ENCODE assay signal across 25 cellular contexts in genomic region chr19:51141181-51141580, GRCh38. TPM values are rescaled to one million over a fixed set of nuclear protein-coding genes. Genes with fewer than 3 reads are reported as not detected.
DNase-seq lines count a peak whose midpoint lies in the region; ATAC-seq and TF ChIP-seq lines count a peak whose summit lies in the region.
"Had no signal": no experiment of that assay in that cellular context is flagged by ENCODE, and none has a peak within 500 bp of the region (broad histone marks: within the 10 kb centered on the region; RNA-seq: fewer than 3 reads in every experiment).

No MANE protein-coding gene starts in this region.

- H3K23ac ChIP-seq in mesenchymal stem cell (ENCODE audit: low read length in 2 of 2), result no peak overlapping the region

- DNase-seq in activated CD8-positive, alpha-beta memory T cell treated with anti-CD3 and anti-CD28 coated beads, Interleukin-2, amount 50 U/mL, for 48 hours, result peak; percentile 13
- DNase-seq in activated CD8-positive, alpha-beta memory T cell treated with anti-CD3 and anti-CD28 coated beads, Interleukin-2, amount 10 ng/mL, durations not matched to agents 7 days and 5 days, result no peak
- no peak for DNase-seq in effector memory CD8-positive, alpha-beta T cell
- DNase-seq in mesenchymal stem cell (no peak), progenitor cell of endocrine pancreas (ENCODE audit: low spot score, unreplicated experiment) (no peak)
- DNase-seq in stimulated activated effector memory CD8-positive, alpha-beta T cell treated with anti-CD3 and anti-CD28 coated beads, Interleukin-12 subunit alpha, Interleukin-12 subunit beta, amount 100 ng/mL, for 72 hours (ENCODE audit: low spot score in 2 of 2), result no peak
- no peak for DNase-seq in stimulated activated naive CD4-positive, alpha-beta T cell (lab: John Stamatoyannopoulos, UW)
- DNase-seq: 8988T; COR-L47; DND-41; GM23248; Karpas-422; MV-4-11; NCI-H1105 treated with DMSO at 0.1 percent for 48 hours; NCI-H2081; NCI-H2171; NCI-H345; NCI-H524; NCI-H774; NK-92 treated with Interleukin-12 subunit alpha and Interleukin-12 subunit beta, amount 100 ng/mL, for 24 hours; SIG-M5 had no signal

- H3K4me1 ChIP-seq in mesenchymal stem cell (ENCODE audit: control insufficient read depth, insufficient read depth, low read depth, low read length), result no peaks in the 10 kb centered on the region

- no peaks in the 10 kb centered on the region for H3K9me3 ChIP-seq in mesenchymal stem cell (ENCODE audit: control insufficient read depth, low read length)

- no peak overlapping the region for H3K27ac ChIP-seq in mesenchymal stem cell (ENCODE audit: low read length, poor library complexity, severe bottlenecking)
- H3K27ac ChIP-seq: GM23248, RWPE1 had no signal

- H3K4me2 ChIP-seq in mesenchymal stem cell (ENCODE audit: low read length, poor library complexity, severe bottlenecking), result no peak overlapping the region

- no peaks in the 10 kb centered on the region for H3K9me3 Mint-ChIP-seq in activated CD8-positive, alpha-beta memory T cell treated with anti-CD3 and anti-CD28 coated beads, Interleukin-2, amount 10 ng/mL, durations not matched to agents 7 days and 5 days (ENCODE audit: low read depth)
- no peaks in the 10 kb centered on the region for H3K9me3 Mint-ChIP-seq in effector memory CD8-positive, alpha-beta T cell
- no peaks in the 10 kb centered on the region for H3K9me3 Mint-ChIP-seq in stimulated activated effector memory CD8-positive, alpha-beta T cell treated with anti-CD3 and anti-CD28 coated beads, Interleukin-12 subunit alpha, Interleukin-12 subunit beta, amount 100 ng/mL, for 72 hours
- no peaks in the 10 kb centered on the region for H3K9me3 Mint-ChIP-seq in progenitor cell of endocrine pancreas (ENCODE audit: low read depth)

- no peak overlapping the region for H2BK12ac ChIP-seq in mesenchymal stem cell (ENCODE audit: low read length in 2 of 2)

- no peaks in the 10 kb centered on the region for H3K79me1 ChIP-seq in mesenchymal stem cell (replicated peaks; ENCODE audit: low read length, poor library complexity, severe bottlenecking)

- H3K18ac ChIP-seq in mesenchymal stem cell (ENCODE audit: low read depth in 1 of 2, low read length in 2 of 2), result no peak overlapping the region

- H3K9ac ChIP-seq in mesenchymal stem cell (ENCODE audit: low read length), result no peak overlapping the region
- H3K9ac ChIP-seq: GM23248 had no signal

- H2AFZ ChIP-seq in mesenchymal stem cell (ENCODE audit: low read depth, low read length), result no peak overlapping the region
- H2AFZ ChIP-seq: GM23248 had no signal

- no peak for TF ChIP-seq CTCF in progenitor cell of endocrine pancreas (IDR thresholded peaks at IDR 0.05; ENCODE audit: unreplicated experiment)

- H4K8ac ChIP-seq in mesenchymal stem cell (ENCODE audit: low read length), result no peak overlapping the region

- H3K14ac ChIP-seq in mesenchymal stem cell (ENCODE audit: low read length in 2 of 2), result no peak overlapping the region

- H2BK120ac ChIP-seq in mesenchymal stem cell (ENCODE audit: low read depth, low read length), result no peak overlapping the region

- H3K36me3 Mint-ChIP-seq in activated CD8-positive, alpha-beta memory T cell treated with anti-CD3 and anti-CD28 coated beads, Interleukin-2, amount 10 ng/mL, durations not matched to agents 7 days and 5 days, result no peaks in the 10 kb centered on the region
- H3K36me3 Mint-ChIP-seq in effector memory CD8-positive, alpha-beta T cell (ENCODE audit: insufficient read depth), result no peaks in the 10 kb centered on the region
- H3K36me3 Mint-ChIP-seq in stimulated activated effector memory CD8-positive, alpha-beta T cell treated with anti-CD3 and anti-CD28 coated beads, Interleukin-12 subunit alpha, Interleukin-12 subunit beta, amount 100 ng/mL, for 72 hours, result no peaks in the 10 kb centered on the region
- H3K36me3 Mint-ChIP-seq in progenitor cell of endocrine pancreas (ENCODE audit: insufficient read depth), result no peaks in the 10 kb centered on the region

- CTCF ChIA-PET in activated CD8-positive, alpha-beta memory T cell treated with anti-CD3 and anti-CD28 coated beads, Interleukin-2, amount 10 ng/mL, durations not matched to agents 7 days and 5 days (lab: Charles Lee), result no interaction called here

- H3K4me3 ChIP-seq in mesenchymal stem cell (ENCODE audit: insufficient read depth in 1 of 2, low read depth in 1 of 2, low read length in 2 of 2), result no peak overlapping the region
- H3K4me3 ChIP-seq: GM12878, GM23248 had no signal

- H2AK5ac ChIP-seq in mesenchymal stem cell (ENCODE audit: low read length, severe bottlenecking), result no peak overlapping the region

- peaks cover 0 to 58% of the 10 kb centered on the region in 2 experiments for H3K27me3 ChIP-seq in mesenchymal stem cell (ENCODE audit: control insufficient read depth in 1 of 2, insufficient read depth in 1 of 2, low read length in 2 of 2)

- no peaks in the 10 kb centered on the region for H3K36me3 ChIP-seq in mesenchymal stem cell (ENCODE audit: control insufficient read depth in 1 of 2, insufficient read depth in 2 of 2, low read depth in 1 of 2, low read length in 2 of 2)

- no peak overlapping the region for H3K4ac ChIP-seq in mesenchymal stem cell (ENCODE audit: low read depth in 1 of 2, low read length in 2 of 2)

- peaks cover 4% of the 10 kb centered on the region for H3K4me1 Mint-ChIP-seq in activated CD8-positive, alpha-beta memory T cell treated with anti-CD3 and anti-CD28 coated beads, Interleukin-2, amount 10 ng/mL, durations not matched to agents 7 days and 5 days
- H3K4me1 Mint-ChIP-seq in effector memory CD8-positive, alpha-beta T cell (ENCODE audit: low read depth in 2 of 2), result peaks cover 32 to 54% of the 10 kb centered on the region in 2 donors
- H3K4me1 Mint-ChIP-seq in stimulated activated effector memory CD8-positive, alpha-beta T cell treated with anti-CD3 and anti-CD28 coated beads, Interleukin-12 subunit alpha, Interleukin-12 subunit beta, amount 100 ng/mL, for 72 hours, result peaks cover 43% of the 10 kb centered on the region
- H3K4me1 Mint-ChIP-seq in progenitor cell of endocrine pancreas (ENCODE audit: low read depth), result no peaks in the 10 kb centered on the region

- H2BK5ac ChIP-seq in mesenchymal stem cell (ENCODE audit: low read depth, low read length, poor library complexity, severe bottlenecking), result no peak overlapping the region

- peaks cover 40% of the 10 kb centered on the region for H3K27me3 Mint-ChIP-seq in activated CD8-positive, alpha-beta memory T cell treated with anti-CD3 and anti-CD28 coated beads, Interleukin-2, amount 10 ng/mL, durations not matched to agents 7 days and 5 days
- peaks cover 0 to 10% of the 10 kb centered on the region in 2 donors for H3K27me3 Mint-ChIP-seq in effector memory CD8-positive, alpha-beta T cell
- H3K27me3 Mint-ChIP-seq in progenitor cell of endocrine pancreas, result peaks cover 27% of the 10 kb centered on the region

- peak overlapping the region; percentile 87 for H4K91ac ChIP-seq in mesenchymal stem cell (ENCODE audit: low read length)

- H2BK15ac ChIP-seq in mesenchymal stem cell (ENCODE audit: low read depth, poor library complexity, severe bottlenecking), result no peak overlapping the region

- 91% methylated on average over 6 of the region's 6 CpGs for WGBS in mesenchymal stem cell

- no peak for ATAC-seq in activated CD8-positive, alpha-beta memory T cell treated with anti-CD3 and anti-CD28 coated beads, Interleukin-2, amount 10 ng/mL, durations not matched to agents 7 days and 5 days
- ATAC-seq in effector memory CD8-positive, alpha-beta T cell (replicated peaks), result no peak
- ATAC-seq in stimulated activated effector memory CD8-positive, alpha-beta T cell treated with anti-CD3 and anti-CD28 coated beads, Interleukin-12 subunit alpha, Interleukin-12 subunit beta, amount 100 ng/mL, for 72 hours, result no peak
- no peak for ATAC-seq in GM18909 (IDR thresholded peaks at IDR 0.05; ENCODE audit: poor library complexity, unreplicated experiment)
- ATAC-seq: GM12878 had no signal

- H3K4me3 Mint-ChIP-seq in activated CD8-positive, alpha-beta memory T cell treated with anti-CD3 and anti-CD28 coated beads, Interleukin-2, amount 10 ng/mL, durations not matched to agents 7 days and 5 days, result no peak overlapping the region
- no peak overlapping the region for H3K4me3 Mint-ChIP-seq in effector memory CD8-positive, alpha-beta T cell
- no peak overlapping the region for H3K4me3 Mint-ChIP-seq in stimulated activated effector memory CD8-positive, alpha-beta T cell treated with anti-CD3 and anti-CD28 coated beads, Interleukin-12 subunit alpha, Interleukin-12 subunit beta, amount 100 ng/mL, for 72 hours
- H3K4me3 Mint-ChIP-seq in progenitor cell of endocrine pancreas (ENCODE audit: low read depth), result no peak overlapping the region

- H3K27ac Mint-ChIP-seq in activated CD8-positive, alpha-beta memory T cell treated with anti-CD3 and anti-CD28 coated beads, Interleukin-2, amount 10 ng/mL, durations not matched to agents 7 days and 5 days, result no peak overlapping the region
- H3K27ac Mint-ChIP-seq in effector memory CD8-positive, alpha-beta T cell, result peak overlapping the region; percentile 13 to 68
- H3K27ac Mint-ChIP-seq in stimulated activated effector memory CD8-positive, alpha-beta T cell treated with anti-CD3 and anti-CD28 coated beads, Interleukin-12 subunit alpha, Interleukin-12 subunit beta, amount 100 ng/mL, for 72 hours, result peak overlapping the region; percentile 23
- H3K27ac Mint-ChIP-seq in progenitor cell of endocrine pancreas, result no peak overlapping the region

RNA-seq across cellular contexts. Expression of gene SIGLEC7, which starts 0.9 kb away (rescaled TPM):
- total RNA-seq in activated CD8-positive, alpha-beta memory T cell treated with anti-CD3 and anti-CD28 coated beads, Interleukin-2, amount 10 ng/mL, durations not matched to agents 7 days and 5 days, result not detected
- polyA plus RNA-seq in mesenchymal stem cell (2013, experiment 1 of 2), result 0.18 TPM
- 0.14 TPM for polyA plus RNA-seq in mesenchymal stem cell (2013, experiment 2 of 2)
- not detected in 2 replicates for total RNA-seq in progenitor cell of endocrine pancreas
- total RNA-seq: GM12878, GM23248, M059J had no signal
- polyA plus RNA-seq: GM23248 had no signal

RNA-seq across cellular contexts. Expression of gene SIGLEC9, which starts 16.5 kb away (rescaled TPM):
- under 1 TPM in 1 of 2 experiments, not detected in 1; 0.26 TPM for total RNA-seq in activated CD8-positive, alpha-beta memory T cell treated with anti-CD3 and anti-CD28 coated beads, Interleukin-2, amount 10 ng/mL, durations not matched to agents 7 days and 5 days
- polyA plus RNA-seq in mesenchymal stem cell (2013, experiment 1 of 2), result 0.21 TPM
- 0.25 TPM for polyA plus RNA-seq in mesenchymal stem cell (2013, experiment 2 of 2)
- total RNA-seq in progenitor cell of endocrine pancreas, result not detected in 2 replicates
- total RNA-seq: GM12878, GM23248 had no signal
- polyA plus RNA-seq: GM23248 had no signal

RNA-seq across cellular contexts. Expression of gene CTU1, which starts 33.0 kb away (rescaled TPM):
- total RNA-seq in activated CD8-positive, alpha-beta memory T cell treated with anti-CD3 and anti-CD28 coated beads, Interleukin-2, amount 10 ng/mL, durations not matched to agents 7 days and 5 days, result 10 to 100 TPM in 1 of 2 experiments, 1 to 10 TPM in 1; 9.5 to 10.9 TPM
- 2.5 TPM for polyA plus RNA-seq in mesenchymal stem cell (2013, experiment 1 of 2)
- 2.7 TPM for polyA plus RNA-seq in mesenchymal stem cell (2013, experiment 2 of 2)
- total RNA-seq in progenitor cell of endocrine pancreas, result 7.4 and 7.8 TPM in 2 replicates

RNA-seq across cellular contexts. Expression of gene KLK14, which starts 58.5 kb away (rescaled TPM):
- total RNA-seq in activated CD8-positive, alpha-beta memory T cell treated with anti-CD3 and anti-CD28 coated beads, Interleukin-2, amount 10 ng/mL, durations not matched to agents 7 days and 5 days, result under 1 TPM; 0.61 to 0.89 TPM
- polyA plus RNA-seq in mesenchymal stem cell (2013, experiment 1 of 2), result not detected
- not detected for polyA plus RNA-seq in mesenchymal stem cell (2013, experiment 2 of 2)
- 0.62 and 0.89 TPM in 2 replicates for total RNA-seq in progenitor cell of endocrine pancreas
- total RNA-seq: GM12878, GM23248, M059J had no signal
- polyA plus RNA-seq: GM12878, GM23248 had no signal

Comparison
In these comparisons a context has a peak if more than half of its experiments do, and no peak if none do; other contexts are left out.
1. H3K27ac Mint-ChIP-seq: peak in effector memory CD8-positive, alpha-beta T cell (2 of 2) and stimulated activated effector memory CD8-positive, alpha-beta T cell treated with anti-CD3 and anti-CD28 coated beads, Interleukin-12 subunit alpha, Interleukin-12 subunit beta, amount 100 ng/mL, for 72 hours (single experiment); none in activated CD8-positive, alpha-beta memory T cell treated with anti-CD3 and anti-CD28 coated beads, Interleukin-2, amount 10 ng/mL, durations not matched to agents 7 days and 5 days (single experiment) and progenitor cell of endocrine pancreas (single experiment).